Comparison of ENCODE assay signal across 11 cellular contexts in the genomic region with DNA sequence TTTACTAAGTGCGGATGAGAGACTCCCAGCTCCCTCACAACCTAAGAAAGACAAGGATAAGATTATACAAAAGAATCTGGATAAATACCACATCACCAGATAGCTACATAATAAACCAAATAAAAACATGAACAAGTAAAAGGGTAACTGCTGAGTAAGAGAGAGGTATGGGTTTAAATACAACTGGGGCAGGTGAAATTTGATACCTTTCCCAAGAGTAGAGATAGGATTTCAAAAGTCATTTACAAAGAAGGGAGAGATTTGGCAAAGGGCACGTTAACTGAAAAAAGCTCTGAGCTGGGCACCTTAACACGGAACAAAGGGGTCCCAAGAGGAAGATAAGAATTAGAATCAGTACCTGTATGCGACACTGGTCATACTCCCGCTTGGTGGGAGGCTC. TPM values are rescaled to one million over a fixed set of nuclear protein-coding genes. Genes with fewer than 3 reads are reported as not detected.
DNase-seq lines count a peak whose midpoint lies in the region; TF ChIP-seq lines count a peak whose summit lies in the region.
"Had no signal": no experiment of that assay in that cellular context is flagged by ENCODE, and none has a peak within 500 bp of the region (broad histone marks: within the 10 kb centered on the region; RNA-seq: fewer than 3 reads in every experiment).

No MANE protein-coding gene starts in this region.

- 93% methylated on average over 5 of the region's 5 CpGs for WGBS in smooth muscle cell (ENCODE audit: low lambda C conversion rate)

- no peaks in the 10 kb centered on the region for H3K9me3 ChIP-seq in NT2/D1 (ENCODE audit: insufficient read depth, low read length)
- no peaks in the 10 kb centered on the region for H3K9me3 ChIP-seq in effector memory CD4-positive, alpha-beta T cell (ENCODE audit: control insufficient read depth, low read length)
- no peaks in the 10 kb centered on the region for H3K9me3 ChIP-seq in smooth muscle cell (replicated peaks; ENCODE audit: low read depth)

- H3K4me2 ChIP-seq in smooth muscle cell: no peak overlapping the region

- no peak overlapping the region for H2AFZ ChIP-seq in smooth muscle cell (ENCODE audit: low read depth)

- peak overlapping the region; percentile 94 for H3K27ac Mint-ChIP-seq in activated naive CD4-positive, alpha-beta T cell treated with anti-CD3 and anti-CD28 coated beads for 36 hours

- no peak for DNase-seq in activated naive CD4-positive, alpha-beta T cell treated with anti-CD3 and anti-CD28 coated beads for 36 hours
- DNase-seq in activated naive CD4-positive, alpha-beta T cell (lab: John Stamatoyannopoulos, UW): no peak
- DNase-seq in NT2/D1 (ENCODE audit: low read depth, low spot score) (no peak), smooth muscle cell (lab: John Stamatoyannopoulos, UW; ENCODE audit: unreplicated experiment) (no peak), inferior parietal cortex (ENCODE audit: extremely low spot score) (no peak), caudate nucleus (lab: John Stamatoyannopoulos, UW) (no peak), cerebellar cortex (ENCODE audit: low spot score) (no peak)
- no peak for DNase-seq in effector memory CD4-positive, alpha-beta T cell
- DNase-seq: C1 segment of cervical spinal cord, NCI-H1048, small intestine had no signal

- no peaks in the 10 kb centered on the region for H4K20me1 ChIP-seq in smooth muscle cell (ENCODE audit: low read depth)

- peaks cover 24% of the 10 kb centered on the region for H3K79me2 ChIP-seq in smooth muscle cell (ENCODE audit: low read depth)

- H3K27me3 Mint-ChIP-seq in activated naive CD4-positive, alpha-beta T cell treated with anti-CD3 and anti-CD28 coated beads for 36 hours (ENCODE audit: low read depth): no peaks in the 10 kb centered on the region

- peaks cover 49% of the 10 kb centered on the region for H3K4me1 Mint-ChIP-seq in activated naive CD4-positive, alpha-beta T cell treated with anti-CD3 and anti-CD28 coated beads for 36 hours (ENCODE audit: low read depth)

- H3K9me3 Mint-ChIP-seq in activated naive CD4-positive, alpha-beta T cell treated with anti-CD3 and anti-CD28 coated beads for 36 hours: no peaks in the 10 kb centered on the region

- peak overlapping the region; percentile 23 for H3K9ac ChIP-seq in NT2/D1 (ENCODE audit: insufficient read length, low read depth)
- peak overlapping the region; percentile 9 for H3K9ac ChIP-seq in smooth muscle cell (ENCODE audit: low read depth)

- H3K36me3 Mint-ChIP-seq in activated naive CD4-positive, alpha-beta T cell treated with anti-CD3 and anti-CD28 coated beads for 36 hours (ENCODE audit: low read depth): peaks cover 22% of the 10 kb centered on the region

- H3K27me3 ChIP-seq in NT2/D1 (ENCODE audit: insufficient read depth, insufficient read length) (no peaks in the 10 kb centered on the region), smooth muscle cell (ENCODE audit: low read depth) (no peaks in the 10 kb centered on the region)
- no peaks in the 10 kb centered on the region for H3K27me3 ChIP-seq in effector memory CD4-positive, alpha-beta T cell (replicated peaks; ENCODE audit: control insufficient read depth, insufficient read depth, low read length, poor library complexity, severe bottlenecking)

- intact Hi-C loops in activated naive CD4-positive, alpha-beta T cell treated with anti-CD3 and anti-CD28 coated beads for 36 hours (cut with micrococcal nuclease): no loop called here

- peaks cover 27% of the 10 kb centered on the region for H3F3A ChIP-seq in smooth muscle cell (ENCODE audit: low read depth)

- H3K4me1 ChIP-seq in NT2/D1 (ENCODE audit: insufficient read depth, insufficient read length): peaks cover 5% of the 10 kb centered on the region
- peaks cover 21% of the 10 kb centered on the region for H3K4me1 ChIP-seq in effector memory CD4-positive, alpha-beta T cell (ENCODE audit: control insufficient read depth, insufficient read depth, low read length, poor library complexity, severe bottlenecking)
- peaks cover 7% of the 10 kb centered on the region for H3K4me1 ChIP-seq in smooth muscle cell (ENCODE audit: low read depth)

- H3K4me3 ChIP-seq in NT2/D1 (ENCODE audit: insufficient read length, low read depth) (no peak overlapping the region), smooth muscle cell (no peak overlapping the region)
- no peak overlapping the region for H3K4me3 ChIP-seq in effector memory CD4-positive, alpha-beta T cell (ENCODE audit: insufficient read depth, low read depth, low read length, poor library complexity, severe bottlenecking)

- TF ChIP-seq CTCF in smooth muscle cell (IDR thresholded peaks at IDR 0.05; ENCODE audit: borderline replicate concordance, insufficient read depth, poor library complexity, severe bottlenecking): no peak

- H3K36me3 ChIP-seq in NT2/D1 (ENCODE audit: insufficient read depth, insufficient read length, low read length) (peaks cover 48% of the 10 kb centered on the region), smooth muscle cell (ENCODE audit: low read depth) (no peaks in the 10 kb centered on the region)
- H3K36me3 ChIP-seq in effector memory CD4-positive, alpha-beta T cell (ENCODE audit: control insufficient read depth, insufficient read depth, low read length): peaks cover 8% of the 10 kb centered on the region

- CTCF ChIA-PET in activated naive CD4-positive, alpha-beta T cell treated with anti-CD3 and anti-CD28 coated beads for 36 hours (lab: Charles Lee): interaction anchor here (0.9 to 1.8 kb wide), 2 partner anchors 18 to 77 kb away, joined by 3 to 11 read pairs; a partner anchor contains a TSS

- peak overlapping the region; percentile 87 for H3K4me3 Mint-ChIP-seq in activated naive CD4-positive, alpha-beta T cell treated with anti-CD3 and anti-CD28 coated beads for 36 hours

- peak overlapping the region; percentile 18 for H3K27ac ChIP-seq in effector memory CD4-positive, alpha-beta T cell (ENCODE audit: insufficient read depth, low read length, poor library complexity, severe bottlenecking)
- H3K27ac ChIP-seq in smooth muscle cell (ENCODE audit: low read depth): peak overlapping the region; percentile 10
- H3K27ac ChIP-seq in caudate nucleus (ENCODE audit: low read depth, low read length): no peak overlapping the region

RNA-seq across cellular contexts. Expression of a gene that starts 1.7 kb away (rescaled TPM):
- total RNA-seq in activated naive CD4-positive, alpha-beta T cell treated with anti-CD3 and anti-CD28 coated beads for 36 hours: 100 to 1,000 TPM; 121 to 124 TPM
- total RNA-seq in smooth muscle cell: 52.2 and 58.1 TPM in 2 replicates
- polyA plus RNA-seq in smooth muscle cell: 73.5 and 78.4 TPM in 2 replicates

RNA-seq across cellular contexts. Expression of a gene that starts 5.1 kb away (rescaled TPM):
- 1 to 10 TPM; 4.4 to 6.1 TPM for total RNA-seq in activated naive CD4-positive, alpha-beta T cell treated with anti-CD3 and anti-CD28 coated beads for 36 hours
- total RNA-seq in smooth muscle cell: 1.5 and 5.6 TPM in 2 replicates
- polyA plus RNA-seq in smooth muscle cell: 3.9 and 7.7 TPM in 2 replicates

RNA-seq across cellular contexts. Expression of a gene that starts 5.7 kb away (rescaled TPM):
- 1 to 10 TPM; 6.0 to 6.4 TPM for total RNA-seq in activated naive CD4-positive, alpha-beta T cell treated with anti-CD3 and anti-CD28 coated beads for 36 hours
- 5.5 and 7.7 TPM in 2 replicates for total RNA-seq in smooth muscle cell
- 14.4 and 16.7 TPM in 2 replicates for polyA plus RNA-seq in smooth muscle cell

RNA-seq across cellular contexts. Expression of a gene that starts 12.0 kb away (rescaled TPM):
- total RNA-seq in activated naive CD4-positive, alpha-beta T cell treated with anti-CD3 and anti-CD28 coated beads for 36 hours: 10 to 100 TPM; 35.2 to 44.0 TPM
- 1.3 and 4.9 TPM in 2 replicates for total RNA-seq in smooth muscle cell
- 1.4 and 9.8 TPM in 2 replicates for polyA plus RNA-seq in smooth muscle cell

RNA-seq across cellular contexts. Expression of a gene that starts 12.2 kb away (rescaled TPM):
- 10 to 100 TPM; 73.5 to 76.5 TPM for total RNA-seq in activated naive CD4-positive, alpha-beta T cell treated with anti-CD3 and anti-CD28 coated beads for 36 hours
- total RNA-seq in smooth muscle cell: 54.4 and 68.4 TPM in 2 replicates
- 101 and 114 TPM in 2 replicates for polyA plus RNA-seq in smooth muscle cell
